Comparison of ENCODE assay signal across 32 cellular contexts in the genomic region with DNA sequence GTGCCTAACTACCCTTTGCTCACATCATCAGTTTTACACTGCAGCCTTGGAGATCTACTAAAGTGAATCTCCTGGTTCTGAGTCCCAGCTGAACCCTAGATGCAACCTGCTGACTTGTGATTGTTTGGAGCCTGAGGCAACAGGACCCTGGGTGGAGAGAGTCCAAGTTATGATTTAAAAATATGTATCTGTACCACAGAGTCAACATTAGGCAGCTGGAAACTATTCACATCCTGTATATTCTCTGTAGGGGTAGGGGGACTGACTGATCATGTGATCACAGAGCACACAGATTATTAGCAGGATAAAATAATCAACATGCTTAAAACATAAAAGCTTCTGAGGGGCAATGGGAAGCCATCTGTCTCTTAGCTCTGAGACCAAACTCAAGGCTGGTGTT. TPM values are rescaled to one million over a fixed set of nuclear protein-coding genes. Genes with fewer than 3 reads are reported as not detected.
"Had no signal": no experiment of that assay in that cellular context is flagged by ENCODE, and none has a peak within 500 bp of the region (broad histone marks: within the 10 kb centered on the region; RNA-seq: fewer than 3 reads in every experiment).

No MANE protein-coding gene starts in this region.

- H3K4me1 ChIP-seq: gastroesophageal sphincter, pancreas, prostate gland, uterus had no signal

- H3K27ac ChIP-seq: gastroesophageal sphincter, hepatocyte, pancreas, skin epidermis, uterus, WERI-Rb-1 had no signal

- H3K27me3 ChIP-seq: gastroesophageal sphincter, hepatocyte, pancreas, uterus had no signal

- H3K4me2 ChIP-seq: hepatocyte had no signal

- H2AFZ ChIP-seq: hepatocyte had no signal

- H3K4me3 ChIP-seq: gastroesophageal sphincter, hepatocyte, pancreas, prostate gland, skin epidermis, uterus had no signal

- H3K36me3 ChIP-seq: gastroesophageal sphincter, pancreas, prostate gland, uterus, WERI-Rb-1 had no signal

- H3K9me3 ChIP-seq: gastroesophageal sphincter, pancreas, prostate gland, uterus had no signal

- H3K79me2 ChIP-seq: hepatocyte had no signal

- DNase-seq: activated CD4-positive, alpha-beta memory T cell treated with anti-CD3 and anti-CD28 coated beads for 36 hours; activated CD4-positive, alpha-beta T cell treated with anti-CD3 and anti-CD28 coated beads, Interleukin-2, amount 10 ng/mL, durations not matched to agents 24 days and 14 days; activated CD8-positive, alpha-beta memory T cell treated with anti-CD3 and anti-CD28 coated beads, Interleukin-2, amount 50 U/mL, for 48 hours; activated T-cell treated with anti-CD3 and anti-CD28 coated beads, Interleukin-2, amount 50 U/mL, for 24 hours; cortex of kidney; effector memory CD8-positive, alpha-beta T cell; erythroblast; left colon; naive thymus-derived CD4-positive, alpha-beta T cell; pancreas; retina; stimulated activated CD4-positive, alpha-beta T cell treated with anti-CD3 and anti-CD28 coated beads, Interleukin-12 subunit alpha, Interleukin-12 subunit beta, amount 100 ng/mL, for 4 hours; stimulated activated CD4-positive, alpha-beta T cell treated with anti-CD3 and anti-CD28 coated beads, Interleukin-4, amount 100 ng/mL, for 1 hour; stimulated activated naive CD8-positive, alpha-beta T cell treated with anti-CD3 and anti-CD28 coated beads, Interleukin-15, amount 100 ng/mL, for 72 hours; substantia nigra; T1000; uterus; WERI-Rb-1 had no signal

RNA-seq across cellular contexts. Expression of gene CT47B1, which starts 52.1 kb away (rescaled TPM):
- total RNA-seq: activated CD4-positive, alpha-beta memory T cell treated with anti-CD3 and anti-CD28 coated beads for 36 hours; activated CD4-positive, alpha-beta T cell treated with anti-CD3 and anti-CD28 coated beads, Interleukin-2, amount 10 ng/mL, durations not matched to agents 24 days and 14 days; activated CD8-positive, alpha-beta memory T cell treated with anti-CD3 and anti-CD28 coated beads for 36 hours; activated naive CD4-positive, alpha-beta T cell treated with anti-CD3 and anti-CD28 coated beads, Interleukin-2, amount 50 U/mL, for 72 hours; activated T-helper 17 cell treated with anti-CD3 and anti-CD28 coated beads, Interleukin-2, amount 50 U/mL, for 72 hours; cardiac septum; cerebellum; fibroblast of lung; fibroblast of villous mesenchyme; gastroesophageal sphincter; hepatocyte; left colon; lower leg skin; mesothelial cell of epicardium; naive thymus-derived CD4-positive, alpha-beta T cell; pancreas; sciatic nerve; uterus had no signal
